In genomic region chr12:107594995-107595394, GRCh38 we compare ENCODE assay signal across 15 cellular contexts.
"Had no signal": no experiment of that assay in that cellular context is flagged by ENCODE, and none has a peak within 500 bp of the region (broad histone marks: within the 10 kb centered on the region; RNA-seq: fewer than 3 reads in every experiment).

No MANE protein-coding gene starts in this region.

- H3K4me3 Mint-ChIP-seq: activated CD4-positive, alpha-beta T cell treated with anti-CD3 and anti-CD28 coated beads, Interleukin-2, amount 10 ng/mL, durations not matched to agents 24 days and 14 days; activated naive CD4-positive, alpha-beta T cell treated with anti-CD3 and anti-CD28 coated beads, Interleukin-2, amount 50 U/mL, for 24 hours; activated T-helper 17 cell treated with anti-CD3 and anti-CD28 coated beads, Interleukin-2, amount 50 U/mL, for 72 hours; WTC11 had no signal

- H3K36me3 ChIP-seq: lower lobe of right lung, neutrophil, right atrium auricular region, thyroid gland had no signal

- H3K27me3 ChIP-seq: neutrophil, right atrium auricular region, thyroid gland had no signal

- ATAC-seq: activated T-helper 17 cell treated with anti-CD3 and anti-CD28 coated beads, Interleukin-2, amount 50 U/mL, for 72 hours; left cardiac atrium; lower lobe of right lung; WTC11 had no signal

- H3K4me1 ChIP-seq: lower lobe of right lung, right atrium auricular region, thyroid gland had no signal

- H3K9me3 ChIP-seq: neutrophil, thyroid gland had no signal

- H3K27ac Mint-ChIP-seq: activated CD4-positive, alpha-beta T cell treated with anti-CD3 and anti-CD28 coated beads, Interleukin-2, amount 10 ng/mL, durations not matched to agents 24 days and 14 days; activated naive CD4-positive, alpha-beta T cell treated with anti-CD3 and anti-CD28 coated beads, Interleukin-2, amount 50 U/mL, for 24 hours; activated T-helper 17 cell treated with anti-CD3 and anti-CD28 coated beads, Interleukin-2, amount 50 U/mL, for 72 hours; WTC11 had no signal

- H3K27me3 Mint-ChIP-seq: activated CD4-positive, alpha-beta T cell treated with anti-CD3 and anti-CD28 coated beads, Interleukin-2, amount 10 ng/mL, durations not matched to agents 24 days and 14 days; activated naive CD4-positive, alpha-beta T cell treated with anti-CD3 and anti-CD28 coated beads, Interleukin-2, amount 50 U/mL, for 24 hours; activated T-helper 17 cell treated with anti-CD3 and anti-CD28 coated beads, Interleukin-2, amount 50 U/mL, for 72 hours had no signal

- H3K27ac ChIP-seq: lower lobe of right lung, neutrophil, right atrium auricular region, thyroid gland had no signal

- H3K4me3 ChIP-seq: lower lobe of right lung, right atrium auricular region, thyroid gland had no signal

- DNase-seq: activated CD4-positive, alpha-beta T cell treated with anti-CD3 and anti-CD28 coated beads, Interleukin-2, amount 10 ng/mL, durations not matched to agents 24 days and 14 days; activated CD8-positive, alpha-beta memory T cell treated with anti-CD3 and anti-CD28 coated beads for 24 hours; amygdala; hippocampal formation; left cardiac atrium; lower lobe of right lung; midbrain; posterior cingulate gyrus; small intestine; thyroid gland had no signal

- H3K4me1 Mint-ChIP-seq: activated CD4-positive, alpha-beta T cell treated with anti-CD3 and anti-CD28 coated beads, Interleukin-2, amount 10 ng/mL, durations not matched to agents 24 days and 14 days; activated naive CD4-positive, alpha-beta T cell treated with anti-CD3 and anti-CD28 coated beads, Interleukin-2, amount 50 U/mL, for 24 hours; activated T-helper 17 cell treated with anti-CD3 and anti-CD28 coated beads, Interleukin-2, amount 50 U/mL, for 72 hours; WTC11 had no signal
